In genomic region chrX:134144231-134144630, GRCh38 we compare ENCODE assay signal across 9 cellular contexts.
DNase-seq lines count a peak whose midpoint lies in the region; ATAC-seq and TF ChIP-seq lines count a peak whose summit lies in the region.
"Had no signal": no experiment of that assay in that cellular context is flagged by ENCODE, and none has a peak within 500 bp of the region (broad histone marks: within the 10 kb centered on the region; RNA-seq: fewer than 3 reads in every experiment).

No MANE protein-coding gene starts in this region.

- TF ChIP-seq CTCF in KMS-11 (conservative IDR thresholded peaks at IDR 0.05; ENCODE audit: low read depth, low read length) (peak; percentile 49; the same call in 1 of the 2 replicates), cardiac fibroblast (IDR thresholded peaks at IDR 0.05; ENCODE audit: low read depth, low read length) (peak; percentile 8), type B pancreatic cell (conservative IDR thresholded peaks at IDR 0.05) (peak; percentile 72), gastroesophageal sphincter (IDR thresholded peaks at IDR 0.05) (no peak)

- H3K27me3 Mint-ChIP-seq in type B pancreatic cell = peaks cover 3% of the 10 kb centered on the region

- no peak overlapping the region for H3K4me3 Mint-ChIP-seq in type B pancreatic cell
- H3K4me3 Mint-ChIP-seq: T-helper 1 cell treated with Interleukin-12 subunit alpha and Interleukin-12 subunit beta and Interleukin-4 antibody, amounts not matched to agents 30 μg/mL and 1 μg/mL, for 36 hours had no signal

- H3K4me2 ChIP-seq in KMS-11 = no peak overlapping the region

- no peak overlapping the region for H3K4me3 ChIP-seq in KMS-11 (IDR thresholded peaks at IDR 0.05; ENCODE audit: insufficient read depth, low read depth, low read length)
- H3K4me3 ChIP-seq in cardiac fibroblast (replicated peaks in 1 of 2; ENCODE audit: low read depth in 2 of 2, low read length in 2 of 2) = no peak overlapping the region
- no peak overlapping the region for H3K4me3 ChIP-seq in gastroesophageal sphincter

- no peaks in the 10 kb centered on the region for H3K79me2 ChIP-seq in KMS-11 (ENCODE audit: insufficient read depth, low read depth)

- DNase-seq in GM03348 (ENCODE audit: low spot score) = peak; percentile 1
- DNase-seq in cardiac fibroblast (ENCODE audit: low read depth in 2 of 2) = peak in 1 of 2 donors; percentile 8
- DNase-seq in type B pancreatic cell (ENCODE audit: extremely low spot score, unreplicated experiment) = no peak
- no peak for DNase-seq in NCI-H2081 treated with DMSO at 0.1 percent for 48 hours (lab: John Stamatoyannopoulos, UW)

- no peak overlapping the region for H3K9ac ChIP-seq in KMS-11

- no peaks in the 10 kb centered on the region for H3K36me3 ChIP-seq in KMS-11 (ENCODE audit: insufficient read depth)
- no peaks in the 10 kb centered on the region for H3K36me3 ChIP-seq in gastroesophageal sphincter

- WGBS in gastroesophageal sphincter (ENCODE audit: low coverage in 1 of 2), 2 donors = 7 to 45% methylated on average over 1 of the region's 1 CpG

- no peaks in the 10 kb centered on the region for H3K36me3 Mint-ChIP-seq in type B pancreatic cell

- no peak overlapping the region for H3K27ac Mint-ChIP-seq in type B pancreatic cell
- H3K27ac Mint-ChIP-seq: T-helper 1 cell treated with Interleukin-12 subunit alpha and Interleukin-12 subunit beta and Interleukin-4 antibody, amounts not matched to agents 30 μg/mL and 1 μg/mL, for 36 hours had no signal

- H3K27ac ChIP-seq in KMS-11 = no peak overlapping the region
- no peak overlapping the region for H3K27ac ChIP-seq in gastroesophageal sphincter

- ATAC-seq in GM19397 (IDR thresholded peaks at IDR 0.05; ENCODE audit: unreplicated experiment) (peak; percentile 72), HG02973 (IDR thresholded peaks at IDR 0.05; ENCODE audit: unreplicated experiment) (no peak), gastroesophageal sphincter (no peak)

- no peaks in the 10 kb centered on the region for H3K9me3 Mint-ChIP-seq in type B pancreatic cell
- H3K9me3 Mint-ChIP-seq: T-helper 1 cell treated with Interleukin-12 subunit alpha and Interleukin-12 subunit beta and Interleukin-4 antibody, amounts not matched to agents 30 μg/mL and 1 μg/mL, for 36 hours had no signal

- no peak for TF ChIP-seq EP300 in gastroesophageal sphincter (IDR thresholded peaks at IDR 0.05)

- H2AFZ ChIP-seq in KMS-11 (ENCODE audit: low read depth) = no peak overlapping the region

- H3K27me3 ChIP-seq in KMS-11 (ENCODE audit: insufficient read depth, low read depth) = no peaks in the 10 kb centered on the region
- no peaks in the 10 kb centered on the region for H3K27me3 ChIP-seq in gastroesophageal sphincter

- H4K20me1 ChIP-seq in KMS-11 (ENCODE audit: insufficient read depth) = no peaks in the 10 kb centered on the region

- no peaks in the 10 kb centered on the region for H3K4me1 ChIP-seq in KMS-11 (ENCODE audit: low read depth, poor library complexity, severe bottlenecking)
- H3K4me1 ChIP-seq in gastroesophageal sphincter = no peaks in the 10 kb centered on the region

- TF ChIP-seq POLR2A in gastroesophageal sphincter (IDR thresholded peaks at IDR 0.05) = no peak

- no peaks in the 10 kb centered on the region for H3K9me3 ChIP-seq in gastroesophageal sphincter

- H3K4me1 Mint-ChIP-seq in type B pancreatic cell (ENCODE audit: unreplicated experiment) = peaks cover 4% of the 10 kb centered on the region

Comparison
In these comparisons a context has a peak if more than half of its experiments do, and no peak if none do; other contexts are left out.
1. CTCF ChIP-seq: peak in KMS-11 (single experiment), cardiac fibroblast (single experiment) and type B pancreatic cell (single experiment); none in gastroesophageal sphincter (0 of 4).